In the genomic region with DNA sequence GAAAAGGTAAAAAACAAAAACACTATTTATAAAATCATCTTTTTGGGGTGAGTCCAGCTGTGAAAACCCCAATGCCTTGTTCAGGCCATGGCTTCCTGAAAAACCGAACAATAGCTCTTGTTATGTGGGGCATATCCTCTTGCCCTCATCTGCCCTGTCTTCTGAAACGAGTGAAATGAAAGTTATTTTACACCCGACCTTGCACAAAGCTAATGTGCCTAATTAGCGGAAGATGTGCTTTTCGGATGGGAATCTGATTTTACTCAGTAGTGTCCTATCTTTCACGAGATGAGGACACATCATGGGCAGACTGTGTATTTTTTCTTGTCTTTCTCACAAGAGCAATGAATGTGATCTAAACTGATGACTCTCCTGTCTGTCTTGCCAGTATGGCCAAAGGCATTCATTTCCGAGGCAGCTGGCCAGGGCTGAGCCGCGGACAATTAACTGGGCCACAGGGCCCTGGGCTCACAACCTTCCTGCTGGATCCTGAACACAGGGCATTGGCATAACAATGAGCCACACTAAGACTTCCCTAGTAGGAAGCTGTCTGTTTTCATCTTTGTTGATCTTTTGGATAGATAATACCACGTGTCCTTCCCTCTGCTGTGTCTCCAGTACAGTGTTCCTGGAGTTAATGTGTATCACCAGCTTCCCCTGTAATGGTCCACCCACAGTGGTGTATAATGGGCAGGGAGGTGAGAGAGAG, we compare ENCODE assay signal across 10 cellular contexts.
A peak's percentile ranks its signal among the peaks of the same experiment; 100 is the strongest.
DNase-seq lines count a peak whose midpoint lies in the region; ATAC-seq, FAIRE-seq and TF ChIP-seq lines count a peak whose summit lies in the region.
"Had no signal": no experiment of that assay in that cellular context is flagged by ENCODE, and none has a peak within 500 bp of the region (broad histone marks: within the 10 kb centered on the region; RNA-seq: fewer than 3 reads in every experiment).

No MANE protein-coding gene starts in this region.

- TF ChIP-seq CTCF in mammary epithelial cell (conservative IDR thresholded peaks at IDR 0.05 in 1 of 2, IDR thresholded peaks at IDR 0.05 in 1 of 2; ENCODE audit: extremely low read depth in 1 of 2, insufficient read depth in 1 of 2, low read depth in 1 of 2, low read length in 2 of 2) (no peak), keratinocyte (optimal IDR thresholded peaks at IDR 0.05 in 1 of 3, IDR thresholded peaks at IDR 0.05 in 1 of 3, conservative IDR thresholded peaks at IDR 0.05 in 1 of 3; ENCODE audit: extremely low read depth in 1 of 3, insufficient read depth in 2 of 3, low read length in 3 of 3) (no peak), tibial nerve (IDR thresholded peaks at IDR 0.05) (no peak)

- no TSS peak for BruUV-seq in mammary epithelial cell (replicated peaks; lab: Mats Ljungman, UMichigan)

- intact Hi-C loops in mammary epithelial cell (cut with micrococcal nuclease): no loop called here

- H4K20me1 ChIP-seq in mammary epithelial cell (ENCODE audit: insufficient read depth, low read length) (no peaks in the 10 kb centered on the region), keratinocyte (ENCODE audit: control insufficient read depth, extremely low read depth, insufficient read depth, low read length) (no peaks in the 10 kb centered on the region)

- no peaks in the 10 kb centered on the region for H3K79me2 ChIP-seq in mammary epithelial cell (ENCODE audit: insufficient read depth, low read length)
- H3K79me2 ChIP-seq in keratinocyte (ENCODE audit: control insufficient read depth, insufficient read depth, low read length): no peaks in the 10 kb centered on the region

- TF ChIP-seq POLR2A in GM18505 (IDR thresholded peaks at IDR 0.05; ENCODE audit: borderline replicate concordance, extremely low read depth, insufficient read depth, insufficient read length) (no peak), tibial nerve (IDR thresholded peaks at IDR 0.05) (no peak)

- peak overlapping the region; percentile 82 for H2AFZ ChIP-seq in mammary epithelial cell (ENCODE audit: low read depth, low read length)
- peak overlapping the region; percentile 14 for H2AFZ ChIP-seq in keratinocyte (ENCODE audit: control insufficient read depth, low read length)

- FAIRE-seq in keratinocyte (lab: Jason Lieb, UNC) (no peak), urothelium cell line (lab: Jason Lieb, UNC) (peak; percentile 32)
- FAIRE-seq: A204.1, endometrium had no signal

- no peak for TF ChIP-seq EP300 in tibial nerve (IDR thresholded peaks at IDR 0.05)

- H3K4me1 ChIP-seq in mammary epithelial cell (ENCODE audit: insufficient read depth, low read length): peaks cover 12% of the 10 kb centered on the region
- H3K4me1 ChIP-seq in keratinocyte (ENCODE audit: control insufficient read depth, extremely low read depth, insufficient read depth, low read length): no peaks in the 10 kb centered on the region
- peaks cover 0 to 10% (median 6%) of the 10 kb centered on the region in 4 donors for H3K4me1 ChIP-seq in tibial nerve

- WGBS in mammary epithelial cell (ENCODE audit: low coverage, missing lambda C conversion rate): 13% methylated on average over 10 of the region's 10 CpGs
- WGBS in tibial nerve, 2 donors: 29 to 42% methylated on average over 10 of the region's 10 CpGs

- DNase-seq in NCI-H2081 (lab: John Stamatoyannopoulos, UW): peak; percentile 31 to 63
- DNase-seq in NCI-H2081 treated with DMSO at 0.1 percent for 48 hours (lab: John Stamatoyannopoulos, UW): no peak
- DNase-seq in mammary epithelial cell: peak; percentile 50
- no peak for DNase-seq in keratinocyte (ENCODE audit: low read depth, low spot score)
- no peak for DNase-seq in urothelium cell line (ENCODE audit: low spot score)
- DNase-seq in tibial nerve (ENCODE audit: low spot score in 2 of 2): no peak
- DNase-seq in ureter (ENCODE audit: low spot score): no peak

- H3K36me3 ChIP-seq in mammary epithelial cell (ENCODE audit: insufficient read depth, low read length) (no peaks in the 10 kb centered on the region), keratinocyte (ENCODE audit: control insufficient read depth in 2 of 2, extremely low read depth in 1 of 2, insufficient read depth in 2 of 2, low read length in 2 of 2) (no peaks in the 10 kb centered on the region), tibial nerve (no peaks in the 10 kb centered on the region)

- H3K27ac ChIP-seq in mammary epithelial cell (ENCODE audit: insufficient read depth, low read depth, low read length) (no peak overlapping the region), keratinocyte (ENCODE audit: control insufficient read depth, insufficient read depth, low read length) (no peak overlapping the region), tibial nerve (no peak overlapping the region)

- H3K9me3 ChIP-seq in mammary epithelial cell (replicated peaks; ENCODE audit: insufficient read depth, low read length) (no peaks in the 10 kb centered on the region), keratinocyte (ENCODE audit: control insufficient read depth, low read depth, low read length) (no peaks in the 10 kb centered on the region), tibial nerve (no peaks in the 10 kb centered on the region)

- no peak overlapping the region for H3K4me3 ChIP-seq in mammary epithelial cell (replicated peaks in 1 of 3; ENCODE audit: insufficient read depth in 1 of 3, low read depth in 2 of 3, low read length in 3 of 3)
- H3K4me3 ChIP-seq in keratinocyte (ENCODE audit: control insufficient read depth in 2 of 3, extremely low read depth in 1 of 3, insufficient read depth in 2 of 3, low read depth in 1 of 3, low read length in 3 of 3): no peak overlapping the region
- H3K4me3 ChIP-seq in tibial nerve: no peak overlapping the region

- in situ Hi-C loops in mammary epithelial cell (cut with MboI; ENCODE audit: low sequenced_read_pairs in 2 of 2): no loop called here

- H3K4me2 ChIP-seq in mammary epithelial cell (ENCODE audit: insufficient read depth, low read depth, low read length) (peak overlapping the region; percentile 65), keratinocyte (ENCODE audit: control insufficient read depth, extremely low read depth, insufficient read depth, low read depth, low read length) (no peak overlapping the region)

- dilution Hi-C loops in mammary epithelial cell (cut with HindIII; ENCODE audit: low sequenced_read_pairs) (loop anchor here (5.0 kb wide), 1 partner anchor 72 kb away; no protein-coding TSS in a partner anchor), keratinocyte (cut with MboI; ENCODE audit: extremely low pct_ligation_motif_present, low sequenced_read_pairs) (no loop called here)

- H3K9ac ChIP-seq in mammary epithelial cell (ENCODE audit: insufficient read depth, low read length) (peak overlapping the region; percentile 30), keratinocyte (ENCODE audit: control insufficient read depth, extremely low read depth, insufficient read depth, low read length) (no peak overlapping the region)

- H3K9me1 ChIP-seq in keratinocyte (ENCODE audit: control insufficient read depth, extremely low read depth, insufficient read depth, low read length): no peaks in the 10 kb centered on the region

- CTCF ChIA-PET in mammary epithelial cell (lab: Charles Lee; ENCODE audit: low non-redundant PET): no interaction called here

- H3K27me3 ChIP-seq in mammary epithelial cell (ENCODE audit: insufficient read depth, low read length) (no peaks in the 10 kb centered on the region), keratinocyte (ENCODE audit: control insufficient read depth, extremely low read depth, insufficient read depth, low read length) (no peaks in the 10 kb centered on the region), tibial nerve (no peaks in the 10 kb centered on the region)

- no peak for ATAC-seq in GM18505 (IDR thresholded peaks at IDR 0.05; ENCODE audit: unreplicated experiment)

Comparison
In these comparisons a context has a peak if more than half of its experiments do, and no peak if none do; other contexts are left out.
1. DNase-seq: peak in NCI-H2081 (2 of 2) and mammary epithelial cell (single experiment); none in NCI-H2081 treated with DMSO at 0.1 percent for 48 hours (single experiment), keratinocyte (single experiment), urothelium cell line (single experiment), tibial nerve (0 of 2) and ureter (single experiment).